In the genomic region with DNA sequence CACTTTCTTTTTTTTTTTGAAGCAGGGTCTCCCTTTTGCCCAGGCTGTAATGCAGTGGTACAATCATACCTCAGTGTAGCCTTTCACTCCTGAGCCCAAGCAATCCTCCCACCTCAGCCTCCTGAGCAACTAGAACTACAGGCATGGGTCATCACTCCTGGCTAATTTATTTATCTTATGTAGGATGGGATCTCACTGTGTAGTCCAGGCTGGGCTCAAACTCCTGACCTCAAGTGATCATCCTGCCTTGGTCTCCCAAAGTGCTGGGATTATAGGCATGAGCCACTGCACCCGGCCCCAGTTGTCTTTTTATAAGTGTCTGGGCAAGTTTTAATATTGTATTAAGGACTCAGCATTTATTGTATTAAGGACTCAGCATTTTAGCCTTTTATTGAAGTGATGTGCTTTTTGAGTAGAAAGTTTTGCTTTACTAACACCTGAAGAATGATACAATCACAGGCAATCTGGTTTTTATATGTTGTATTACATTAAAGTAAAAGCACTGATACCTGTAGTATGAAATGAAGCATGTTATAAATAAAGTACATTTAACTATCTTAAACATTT, we compare ENCODE assay signal across 20 cellular contexts. TPM values are rescaled to one million over a fixed set of nuclear protein-coding genes. Genes with fewer than 3 reads are reported as not detected.
DNase-seq lines count a peak whose midpoint lies in the region; ATAC-seq and TF ChIP-seq lines count a peak whose summit lies in the region.
"Had no signal": no experiment of that assay in that cellular context is flagged by ENCODE, and none has a peak within 500 bp of the region (broad histone marks: within the 10 kb centered on the region; RNA-seq: fewer than 3 reads in every experiment).

No MANE protein-coding gene starts in this region.

- peaks cover 19% of the 10 kb centered on the region for H3K36me3 Mint-ChIP-seq in MCF 10A (ENCODE audit: insufficient read depth, unreplicated experiment)
- H3K36me3 Mint-ChIP-seq in dendritic cell treated with granulocyte-macrophage colony-stimulating factor and Interleukin-4, amounts not matched to agents 40 ng/mL and 50 ng/mL, for 4 days (ENCODE audit: low read depth): peaks cover 20% of the 10 kb centered on the region
- peaks cover 13% of the 10 kb centered on the region for H3K36me3 Mint-ChIP-seq in activated naive CD8-positive, alpha-beta T cell treated with anti-CD3 and anti-CD28 coated beads, Interleukin-2, amount 50 U/mL, for 24 hours (ENCODE audit: low read depth)

- H3K27me3 ChIP-seq in breast epithelium (no peaks in the 10 kb centered on the region), mononuclear cell (ENCODE audit: insufficient read depth, low read length) (no peaks in the 10 kb centered on the region), ovary (no peaks in the 10 kb centered on the region)
- H3K27me3 ChIP-seq: BE2C had no signal

- H3K4me3 Mint-ChIP-seq in MCF 10A (ENCODE audit: unreplicated experiment): no peak overlapping the region
- H3K4me3 Mint-ChIP-seq in dendritic cell treated with granulocyte-macrophage colony-stimulating factor and Interleukin-4, amounts not matched to agents 40 ng/mL and 50 ng/mL, for 4 days: peak overlapping the region; percentile 63
- no peak overlapping the region for H3K4me3 Mint-ChIP-seq in activated naive CD8-positive, alpha-beta T cell treated with anti-CD3 and anti-CD28 coated beads, Interleukin-2, amount 50 U/mL, for 24 hours

- peaks cover 0 to 1% of the 10 kb centered on the region in 2 donors for H3K4me1 ChIP-seq in breast epithelium
- H3K4me1 ChIP-seq in mononuclear cell (ENCODE audit: insufficient read depth, low read length): peaks cover 41% of the 10 kb centered on the region
- no peaks in the 10 kb centered on the region for H3K4me1 ChIP-seq in ovary (ENCODE audit: insufficient read depth)
- H3K4me1 ChIP-seq: BE2C had no signal

- H3K9me3 Mint-ChIP-seq in MCF 10A (ENCODE audit: unreplicated experiment): no peaks in the 10 kb centered on the region
- H3K9me3 Mint-ChIP-seq in dendritic cell treated with granulocyte-macrophage colony-stimulating factor and Interleukin-4, amounts not matched to agents 40 ng/mL and 50 ng/mL, for 4 days: no peaks in the 10 kb centered on the region
- no peaks in the 10 kb centered on the region for H3K9me3 Mint-ChIP-seq in activated naive CD8-positive, alpha-beta T cell treated with anti-CD3 and anti-CD28 coated beads, Interleukin-2, amount 50 U/mL, for 24 hours
- H3K9me3 Mint-ChIP-seq: CD4-positive, alpha-beta memory T cell had no signal

- H3K36me3 ChIP-seq in breast epithelium: no peaks in the 10 kb centered on the region
- no peaks in the 10 kb centered on the region for H3K36me3 ChIP-seq in ovary

- TF ChIP-seq CTCF in MCF 10A (IDR thresholded peaks at IDR 0.05; ENCODE audit: unreplicated experiment): no peak
- no peak for TF ChIP-seq CTCF in breast epithelium (IDR thresholded peaks at IDR 0.05)
- no peak for TF ChIP-seq CTCF in ovary (IDR thresholded peaks at IDR 0.05)

- TF ChIP-seq EP300 in ovary (IDR thresholded peaks at IDR 0.05): no peak

- intact Hi-C loops in MCF 10A (cut with micrococcal nuclease) (no loop called here), breast epithelium (cut with DNase I; ENCODE audit: low total_unique reads) (no loop called here), ovary (cut with DNase I) (no loop called here)
- intact Hi-C loops in dendritic cell treated with granulocyte-macrophage colony-stimulating factor and Interleukin-4, amounts not matched to agents 40 ng/mL and 50 ng/mL, for 4 days (cut with micrococcal nuclease): no loop called here

- POLR2A ChIA-PET in MCF 10A (lab: Yijun Ruan, JAX): interaction anchor here (0.8 kb wide), 1 partner anchor 22 kb away, joined by 5 read pairs; a partner anchor contains a TSS

- 86 to 91% (median 89%) methylated on average over 1 of the region's 1 CpG for WGBS in ovary, 3 donors

- TF ChIP-seq POLR2A in breast epithelium (IDR thresholded peaks at IDR 0.05): no peak
- no peak for TF ChIP-seq POLR2A in ovary (IDR thresholded peaks at IDR 0.05)

- no peak for ATAC-seq in activated naive CD8-positive, alpha-beta T cell treated with anti-CD3 and anti-CD28 coated beads, Interleukin-2, amount 50 U/mL, for 24 hours

- CTCF ChIA-PET in MCF 10A (lab: Yijun Ruan, JAX): interaction anchor here (0.7 kb wide), 1 partner anchor 197 kb away, joined by 3 read pairs; no protein-coding TSS in a partner anchor

- H3K27me3 Mint-ChIP-seq in MCF 10A (ENCODE audit: insufficient read depth, unreplicated experiment): no peaks in the 10 kb centered on the region
- H3K27me3 Mint-ChIP-seq in dendritic cell treated with granulocyte-macrophage colony-stimulating factor and Interleukin-4, amounts not matched to agents 40 ng/mL and 50 ng/mL, for 4 days: no peaks in the 10 kb centered on the region
- H3K27me3 Mint-ChIP-seq in activated naive CD8-positive, alpha-beta T cell treated with anti-CD3 and anti-CD28 coated beads, Interleukin-2, amount 50 U/mL, for 24 hours: no peaks in the 10 kb centered on the region
- H3K27me3 Mint-ChIP-seq: CD4-positive, alpha-beta memory T cell had no signal

- BruUV-seq in MCF 10A (replicated peaks; lab: Mats Ljungman, UMichigan): no TSS peak

- peak overlapping the region; percentile 67 for H3K27ac Mint-ChIP-seq in MCF 10A (ENCODE audit: low read depth, unreplicated experiment)
- peak overlapping the region; percentile 78 for H3K27ac Mint-ChIP-seq in dendritic cell treated with granulocyte-macrophage colony-stimulating factor and Interleukin-4, amounts not matched to agents 40 ng/mL and 50 ng/mL, for 4 days
- no peak overlapping the region for H3K27ac Mint-ChIP-seq in activated naive CD8-positive, alpha-beta T cell treated with anti-CD3 and anti-CD28 coated beads, Interleukin-2, amount 50 U/mL, for 24 hours

- DNase-seq in MCF 10A (ENCODE audit: unreplicated experiment) (no peak), breast epithelium (ENCODE audit: low spot score in 2 of 2) (no peak), ovary (no peak), NCI-H2107 (lab: John Stamatoyannopoulos, UW) (no peak)
- no peak for DNase-seq in activated naive CD8-positive, alpha-beta T cell treated with anti-CD3 and anti-CD28 coated beads, Interleukin-2, amount 50 U/mL, for 24 hours
- DNase-seq in activated CD8-positive, alpha-beta memory T cell treated with anti-CD3 and anti-CD28 coated beads for 24 hours: no peak
- DNase-seq: 8988T; BE2C; CD4-positive, alpha-beta memory T cell; DMS153; GDM1; KG1; NCI-H1417; NCI-H187; NCI-H2227 treated with DMSO at 0.1 percent for 48 hours; NCI-H510A treated with DMSO at 0.1 percent for 48 hours; NCI-H774; SHP77 had no signal

- no peak overlapping the region for H3K4me3 ChIP-seq in breast epithelium
- peak overlapping the region; percentile 28 for H3K4me3 ChIP-seq in mononuclear cell (ENCODE audit: low read length)
- H3K4me3 ChIP-seq in ovary: no peak overlapping the region

- H3K4me1 Mint-ChIP-seq in MCF 10A (ENCODE audit: insufficient read depth, unreplicated experiment): peaks cover 5% of the 10 kb centered on the region
- H3K4me1 Mint-ChIP-seq in dendritic cell treated with granulocyte-macrophage colony-stimulating factor and Interleukin-4, amounts not matched to agents 40 ng/mL and 50 ng/mL, for 4 days (ENCODE audit: low read depth): peaks cover 29% of the 10 kb centered on the region
- H3K4me1 Mint-ChIP-seq in activated naive CD8-positive, alpha-beta T cell treated with anti-CD3 and anti-CD28 coated beads, Interleukin-2, amount 50 U/mL, for 24 hours: peaks cover 9% of the 10 kb centered on the region

- no peak overlapping the region for H3K27ac ChIP-seq in breast epithelium
- no peak overlapping the region for H3K27ac ChIP-seq in ovary

- no peaks in the 10 kb centered on the region for H3K9me3 ChIP-seq in breast epithelium
- no peaks in the 10 kb centered on the region for H3K9me3 ChIP-seq in mononuclear cell (ENCODE audit: low read depth, low read length)
- H3K9me3 ChIP-seq in ovary: no peaks in the 10 kb centered on the region
- H3K9me3 ChIP-seq: BE2C had no signal

RNA-seq across cellular contexts. Expression of a gene that starts 22.9 kb away (rescaled TPM):
- 205 and 228 TPM in 2 replicates for total RNA-seq in MCF 10A (2022)
- 100 to 1,000 TPM; 142 to 636 (median 489) TPM for total RNA-seq in breast epithelium
- total RNA-seq in mononuclear cell: 460 TPM
- 100 to 1,000 TPM; 101 to 667 (median 162) TPM for total RNA-seq in ovary
- polyA plus RNA-seq in ovary: 10 to 100 TPM; 63.5 to 76.6 TPM

RNA-seq across cellular contexts. Expression of a gene that starts 23.1 kb away (rescaled TPM):
- total RNA-seq in MCF 10A (2022) (47.5 and 51.7 TPM in 2 replicates), breast epithelium (10 to 100 TPM; 21.0 to 27.7 (median 26.5) TPM), mononuclear cell (6.9 TPM), ovary (10 to 100 TPM; 11.9 to 28.2 (median 20.0) TPM)
- polyA plus RNA-seq in ovary: 10 to 100 TPM; 20.0 to 27.2 TPM
